ENCODE assay signal across 20 cellular contexts in genomic region chr7:75573477-75574019, GRCh38.
DNase-seq lines count a peak whose midpoint lies in the region; ATAC-seq and TF ChIP-seq lines count a peak whose summit lies in the region.
"Had no signal": no experiment of that assay in that cellular context is flagged by ENCODE, and none has a peak within 500 bp of the region (broad histone marks: within the 10 kb centered on the region; RNA-seq: fewer than 3 reads in every experiment).

No MANE protein-coding gene starts in this region.

- H3K27ac Mint-ChIP-seq in MCF 10A (ENCODE audit: low read depth, unreplicated experiment) (no peak overlapping the region), brain (peak overlapping the region in 4 of 5 experiments; percentile 21 to 63 (median 34))

- TF ChIP-seq POLR2A in breast epithelium (IDR thresholded peaks at IDR 0.05) (no peak), uterus (IDR thresholded peaks at IDR 0.05) (no peak)

- H3K36me3 ChIP-seq in breast epithelium (no peaks in the 10 kb centered on the region), uterus (no peaks in the 10 kb centered on the region)

- no TSS peak for BruUV-seq in MCF 10A (replicated peaks; lab: Mats Ljungman, UMichigan)

- CTCF ChIA-PET in MCF 10A (lab: Yijun Ruan, JAX), result interaction anchor here (0.6 kb wide), 2 partner anchors 556 to 609 kb away, joined by 3 to 4 read pairs; no protein-coding TSS in a partner anchor

- no peaks in the 10 kb centered on the region for H3K27me3 Mint-ChIP-seq in MCF 10A (ENCODE audit: insufficient read depth, unreplicated experiment)
- H3K27me3 Mint-ChIP-seq in brain, result no peaks in the 10 kb centered on the region
- H3K27me3 Mint-ChIP-seq: CD4-positive, alpha-beta memory T cell had no signal

- H3K9me3 Mint-ChIP-seq in MCF 10A (ENCODE audit: unreplicated experiment) (no peaks in the 10 kb centered on the region), brain (peaks cover 0 to 2% (median 0%) of the 10 kb centered on the region in 5 experiments)
- H3K9me3 Mint-ChIP-seq: CD4-positive, alpha-beta memory T cell had no signal

- POLR2A ChIA-PET in MCF 10A (lab: Yijun Ruan, JAX), result no interaction called here

- peaks cover 12% of the 10 kb centered on the region for H3K36me3 Mint-ChIP-seq in MCF 10A (ENCODE audit: insufficient read depth, unreplicated experiment)
- H3K36me3 Mint-ChIP-seq in brain, result peaks cover 41% of the 10 kb centered on the region

- H3K9me3 ChIP-seq in breast epithelium (no peaks in the 10 kb centered on the region), uterus (no peaks in the 10 kb centered on the region)
- H3K9me3 ChIP-seq: Caco-2 had no signal

- H3K4me1 Mint-ChIP-seq in MCF 10A (ENCODE audit: insufficient read depth, unreplicated experiment) (peaks cover 6% of the 10 kb centered on the region), brain (peaks cover 19% of the 10 kb centered on the region)
- H3K4me1 Mint-ChIP-seq: CD4-positive, alpha-beta memory T cell had no signal

- TF ChIP-seq CTCF in MCF 10A (IDR thresholded peaks at IDR 0.05; ENCODE audit: unreplicated experiment), result no peak
- no peak for TF ChIP-seq CTCF in breast epithelium (IDR thresholded peaks at IDR 0.05)
- no peak for TF ChIP-seq CTCF in brain (conservative IDR thresholded peaks at IDR 0.05)
- TF ChIP-seq CTCF in uterus (IDR thresholded peaks at IDR 0.05), result no peak

- H3K27ac ChIP-seq in breast epithelium (no peak overlapping the region), temporal lobe (ENCODE audit: low read depth, low read length) (peak overlapping the region; percentile 78), uterus (no peak overlapping the region)
- H3K27ac ChIP-seq: 22Rv1; BLaER1 treated with 17β-estradiol and CSF1 and Interleukin-3, amounts not matched to agents 10 nM and 100 nM had no signal

- H3K4me3 Mint-ChIP-seq in MCF 10A (ENCODE audit: unreplicated experiment), result no peak overlapping the region
- no peak overlapping the region for H3K4me3 Mint-ChIP-seq in brain
- H3K4me3 Mint-ChIP-seq: CD4-positive, alpha-beta memory T cell had no signal

- H3K27me3 ChIP-seq in breast epithelium (no peaks in the 10 kb centered on the region), uterus (no peaks in the 10 kb centered on the region)
- H3K27me3 ChIP-seq: BLaER1 treated with 17β-estradiol and CSF1 and Interleukin-3, amounts not matched to agents 10 nM and 100 nM had no signal

- H3K4me1 ChIP-seq in breast epithelium (no peaks in the 10 kb centered on the region), uterus (no peaks in the 10 kb centered on the region)
- H3K4me1 ChIP-seq: Caco-2 had no signal

- intact Hi-C loops in MCF 10A (cut with micrococcal nuclease), result no loop called here
- intact Hi-C loops in breast epithelium (cut with DNase I; ENCODE audit: low total_unique reads), result no loop called here
- intact Hi-C loops in uterus (cut with DNase I; ENCODE audit: low total_unique reads), result no loop called here

- H3K4me3 ChIP-seq in breast epithelium, result no peak overlapping the region
- H3K4me3 ChIP-seq in uterus, result no peak overlapping the region
- H3K4me3 ChIP-seq: BLaER1 treated with 17β-estradiol and CSF1 and Interleukin-3, amounts not matched to agents 10 nM and 100 nM had no signal

- peak; percentile 44 for DNase-seq in MCF 10A (ENCODE audit: unreplicated experiment)
- no peak for DNase-seq in breast epithelium (ENCODE audit: low spot score in 2 of 2)
- peak; percentile 55 for DNase-seq in kidney glomerular epithelial cell (lab: John Stamatoyannopoulos, UW)
- no peak for DNase-seq in uterus
- DNase-seq in islet precursor cell, result no peak
- DNase-seq: Caco-2; CD4-positive, alpha-beta memory T cell; DMS153; NCI-H1417; NCI-H1694 treated with DMSO at 0.1 percent for 48 hours; NCI-H446; NCI-H526; OCI-M1; Right ventricle myocardium superior had no signal

- ATAC-seq in GM21619 (IDR thresholded peaks at IDR 0.05; ENCODE audit: unreplicated experiment), result no peak
- ATAC-seq: HCT116 had no signal

Comparison
In these comparisons a context has a peak if more than half of its experiments do, and no peak if none do; other contexts are left out.
1. DNase-seq: peak in MCF 10A (single experiment) and kidney glomerular epithelial cell (single experiment); none in breast epithelium (0 of 2), uterus (0 of 2) and islet precursor cell (single experiment).